19 cellular contexts compared by ENCODE assay signal in genomic region chr18:41917199-41917598, GRCh38. TPM values are rescaled to one million over a fixed set of nuclear protein-coding genes. Genes with fewer than 3 reads are reported as not detected.
DNase-seq lines count a peak whose midpoint lies in the region; ATAC-seq and TF ChIP-seq lines count a peak whose summit lies in the region.
"Had no signal": no experiment of that assay in that cellular context is flagged by ENCODE, and none has a peak within 500 bp of the region (broad histone marks: within the 10 kb centered on the region; RNA-seq: fewer than 3 reads in every experiment).

No MANE protein-coding gene starts in this region.

- H3K4me1 ChIP-seq in GM23338 (ENCODE audit: insufficient read depth) = no peaks in the 10 kb centered on the region
- H3K4me1 ChIP-seq: BLaER1 had no signal

- H3F3A ChIP-seq in GM23338 (replicated peaks; ENCODE audit: low read depth) = no peaks in the 10 kb centered on the region

- H4K20me1 ChIP-seq in GM23338 (replicated peaks; ENCODE audit: insufficient read depth) = no peaks in the 10 kb centered on the region
- H4K20me1 ChIP-seq: BLaER1 had no signal

- H3K27me3 ChIP-seq in GM23338 (ENCODE audit: insufficient read depth) = no peaks in the 10 kb centered on the region
- H3K27me3 ChIP-seq: BLaER1 had no signal

- DNase-seq in GM23338 (ENCODE audit: low spot score) (peak; percentile 33), cardiac fibroblast (ENCODE audit: low read depth in 2 of 2) (peak; percentile 8 to 14), fibroblast of mammary gland (ENCODE audit: low read depth) (peak; percentile 64), skeletal muscle cell (ENCODE audit: low read depth) (peak; percentile 31), SIG-M5 treated with dmso at 0.1 percent for 504 hours (lab: John Stamatoyannopoulos, UW; ENCODE audit: unreplicated experiment) (no peak), foreskin fibroblast (no peak)
- no peak for DNase-seq in stimulated activated CD4-positive, alpha-beta T cell treated with anti-CD3 and anti-CD28 coated beads, Interleukin-15, amount 100 ng/mL, for 24 hours
- DNase-seq: ACHN; CD4-positive, alpha-beta memory T cell; DMS153; DND-41; EL; GOT3; H9 had no signal

- H3K4me3 Mint-ChIP-seq in GM23338 = no peak overlapping the region
- H3K4me3 Mint-ChIP-seq: CD14-positive monocyte; CD4-positive, alpha-beta memory T cell; H9 had no signal

- TF ChIP-seq CTCF in GM23338 (conservative IDR thresholded peaks at IDR 0.05; ENCODE audit: low read depth in 2 of 2) (no peak), cardiac fibroblast (IDR thresholded peaks at IDR 0.05; ENCODE audit: low read depth, low read length) (no peak), fibroblast of mammary gland (conservative IDR thresholded peaks at IDR 0.05; ENCODE audit: control insufficient read depth, insufficient read depth, low read depth, low read length) (no peak), foreskin fibroblast (IDR thresholded peaks at IDR 0.05; ENCODE audit: low read depth, low read length) (no peak)

- no peaks in the 10 kb centered on the region for H3K9me3 Mint-ChIP-seq in GM23338
- H3K9me3 Mint-ChIP-seq: CD4-positive, alpha-beta memory T cell; H9 had no signal

- H3K36me3 Mint-ChIP-seq in GM23338 (ENCODE audit: low read depth) = no peaks in the 10 kb centered on the region
- H3K36me3 Mint-ChIP-seq: CD14-positive monocyte; CD4-positive, alpha-beta memory T cell had no signal

- no peak overlapping the region for H3K4me2 ChIP-seq in GM23338
- H3K4me2 ChIP-seq: BLaER1, KMS-11 had no signal

- H3K9me2 ChIP-seq in GM23338 (ENCODE audit: insufficient read depth) = no peaks in the 10 kb centered on the region

- peaks cover 4% of the 10 kb centered on the region; the same call in 1 of the 3 replicates for H3K4me1 Mint-ChIP-seq in GM23338
- H3K4me1 Mint-ChIP-seq: CD14-positive monocyte; CD4-positive, alpha-beta memory T cell; H9 had no signal

- no peak overlapping the region for H3K27ac ChIP-seq in GM23338 (ENCODE audit: low read depth)
- H3K27ac ChIP-seq: BLaER1, HL-60, KMS-11 had no signal

- H3K27me3 Mint-ChIP-seq in GM23338 (ENCODE audit: insufficient read depth, low read depth, poor library complexity) = no peaks in the 10 kb centered on the region

- no peak for ATAC-seq in GM23338
- ATAC-seq in HG03432 (IDR thresholded peaks at IDR 0.05; ENCODE audit: unreplicated experiment) = no peak

- H2AFZ ChIP-seq in GM23338 = no peak overlapping the region

- H3K4me3 ChIP-seq in GM23338 (no peak overlapping the region), cardiac fibroblast (replicated peaks in 1 of 2; ENCODE audit: low read depth in 2 of 2, low read length in 2 of 2) (no peak overlapping the region), fibroblast of mammary gland (ENCODE audit: control insufficient read depth, low read depth, low read length) (no peak overlapping the region), skeletal muscle cell (ENCODE audit: low read depth, low read length) (no peak overlapping the region), foreskin fibroblast (ENCODE audit: low read depth in 1 of 2, low read length in 2 of 2) (no peak overlapping the region)
- H3K4me3 ChIP-seq: BLaER1 had no signal

- H3K79me2 ChIP-seq in GM23338 (replicated peaks; ENCODE audit: insufficient read depth) = no peaks in the 10 kb centered on the region

- no peak overlapping the region for H3K27ac Mint-ChIP-seq in GM23338
- H3K27ac Mint-ChIP-seq: CD4-positive, alpha-beta memory T cell; H9 had no signal

- H3K36me3 ChIP-seq in GM23338 (ENCODE audit: insufficient read depth) = no peaks in the 10 kb centered on the region
- H3K36me3 ChIP-seq: BLaER1 had no signal

TF ChIP-seq in GM23338, 12 proteins besides CTCF, POLR2A, EP300 and RAD21:
- TF ChIP-seq ETS1 (IDR thresholded peaks at IDR 0.05) (no peak), REST (IDR thresholded peaks at IDR 0.05; ENCODE audit: unreplicated experiment) (no peak), JUNB (IDR thresholded peaks at IDR 0.05; ENCODE audit: unreplicated experiment) (no peak)

RNA-seq across cellular contexts. Expression of gene PIK3C3, which starts 37.8 kb away (rescaled TPM):
- total RNA-seq in GM23338 (2014; rRNA removed; shearing (Covaris generic)) = 35.4 and 39.5 TPM in 2 replicates
- 24.1 and 25.9 TPM in 2 replicates for polyA plus RNA-seq in GM23338 (2016; fragmentation: Nextera tagmentation; extraction: Ambion mirVana)

Comparison
In these comparisons a context has a peak if more than half of its experiments do, and no peak if none do; other contexts are left out.
1. DNase-seq: peak in GM23338 (single experiment), cardiac fibroblast (2 of 2), fibroblast of mammary gland (single experiment) and skeletal muscle cell (single experiment); none in stimulated activated CD4-positive, alpha-beta T cell treated with anti-CD3 and anti-CD28 coated beads, Interleukin-15, amount 100 ng/mL, for 24 hours (single experiment), SIG-M5 treated with dmso at 0.1 percent for 504 hours (single experiment) and foreskin fibroblast (0 of 2).